8 cellular contexts compared by ENCODE assay signal in genomic region chr3:14947105-14947885, GRCh38. TPM values are rescaled to one million over a fixed set of nuclear protein-coding genes. Genes with fewer than 3 reads are reported as not detected.
DNase-seq lines count a peak whose midpoint lies in the region; ATAC-seq and TF ChIP-seq lines count a peak whose summit lies in the region.

NR2C2 (plus strand) TSS chr3:14947583; CDS start chr3:15003915, 56,332 bp downstream.

- H3K4me3 ChIP-seq in CD4-positive, CD25-positive, alpha-beta regulatory T cell (ENCODE audit: low read depth, low read length), result peak within 1 kb of the TSS; percentile 89
- H3K4me3 ChIP-seq in NT2/D1 (ENCODE audit: insufficient read length, low read depth) (peak within 1 kb of the TSS; percentile 91), endodermal cell (ENCODE audit: low read length) (peak within 1 kb of the TSS; percentile 98), mesodermal cell (ENCODE audit: extremely low read depth, insufficient read depth, low read length, poor library complexity, severe bottlenecking) (peak within 1 kb of the TSS; percentile 88)

- peak within 1 kb of the TSS; percentile 97 for H3K27ac ChIP-seq in CD4-positive, CD25-positive, alpha-beta regulatory T cell (ENCODE audit: insufficient read depth, low read length, poor library complexity, severe bottlenecking)
- H3K27ac ChIP-seq in endodermal cell (ENCODE audit: low read depth, low read length) (peak within 1 kb of the TSS; percentile 100), mesodermal cell (ENCODE audit: low read depth, low read length, severe bottlenecking) (peak within 1 kb of the TSS; percentile 100)

- H3K9me3 ChIP-seq in CD4-positive, CD25-positive, alpha-beta regulatory T cell (ENCODE audit: control insufficient read depth in 2 of 2, low read length in 2 of 2), result no peaks in the 10 kb centered on the region
- H3K9me3 ChIP-seq in NT2/D1 (ENCODE audit: insufficient read depth, low read length) (no peaks in the 10 kb centered on the region), endodermal cell (ENCODE audit: control insufficient read depth, low read length) (no peaks in the 10 kb centered on the region), mesodermal cell (ENCODE audit: control insufficient read depth, low read length) (no peaks in the 10 kb centered on the region)

- WGBS in endodermal cell (ENCODE audit: insufficient coverage in 1 of 2, insufficient read length in 1 of 2), 2 experiments, result 0% methylated on average over 12 to 107 of the region's 108 CpGs
- 0% methylated on average over 62 to 71 of the region's 108 CpGs for WGBS in mesodermal cell (ENCODE audit: insufficient coverage in 2 of 2), 2 experiments

- H3K36me3 Mint-ChIP-seq in CD4-positive, CD25-positive, alpha-beta regulatory T cell, result peaks cover 14% of the 10 kb centered on the region
- H3K36me3 Mint-ChIP-seq in activated CD8-positive, alpha-beta memory T cell treated with anti-CD3 and anti-CD28 coated beads, Interleukin-2, amount 10 ng/mL, durations not matched to agents 7 days and 5 days, result peaks cover 36% of the 10 kb centered on the region
- H3K36me3 Mint-ChIP-seq in endodermal cell (ENCODE audit: low read depth), result peaks cover 42% of the 10 kb centered on the region

- H3K27me3 Mint-ChIP-seq in CD4-positive, CD25-positive, alpha-beta regulatory T cell, result peaks cover 4% of the 10 kb centered on the region
- H3K27me3 Mint-ChIP-seq in activated CD8-positive, alpha-beta memory T cell treated with anti-CD3 and anti-CD28 coated beads, Interleukin-2, amount 10 ng/mL, durations not matched to agents 7 days and 5 days, result no peaks in the 10 kb centered on the region
- H3K27me3 Mint-ChIP-seq in endodermal cell (ENCODE audit: insufficient read depth), result no peaks in the 10 kb centered on the region

- H3K4me1 Mint-ChIP-seq in CD4-positive, CD25-positive, alpha-beta regulatory T cell, result peaks cover 26 to 67% (median 45%) of the 10 kb centered on the region in 4 donors
- H3K4me1 Mint-ChIP-seq in activated CD8-positive, alpha-beta memory T cell treated with anti-CD3 and anti-CD28 coated beads, Interleukin-2, amount 10 ng/mL, durations not matched to agents 7 days and 5 days, result peaks cover 52% of the 10 kb centered on the region
- peaks cover 38% of the 10 kb centered on the region for H3K4me1 Mint-ChIP-seq in endodermal cell

- DNase-seq in CD4-positive, CD25-positive, alpha-beta regulatory T cell, result peak; percentile 85 to 91 (median 90)
- peak; percentile 75 for DNase-seq in HK-2 (ENCODE audit: unreplicated experiment)
- peak; percentile 61 for DNase-seq in NT2/D1 (ENCODE audit: low read depth, low spot score)
- DNase-seq in activated CD8-positive, alpha-beta memory T cell treated with anti-CD3 and anti-CD28 coated beads, Interleukin-2, amount 10 ng/mL, durations not matched to agents 7 days and 5 days, result peak; percentile 92
- peak; percentile 92 for DNase-seq in endodermal cell
- DNase-seq in stimulated activated CD8-positive, alpha-beta memory T cell treated with anti-CD3 and anti-CD28 coated beads, Interleukin-15, amount 100 ng/mL, for 24 hours (ENCODE audit: low read depth), result peak; percentile 71

- H3K27ac Mint-ChIP-seq in CD4-positive, CD25-positive, alpha-beta regulatory T cell, result peak within 1 kb of the TSS; percentile 100
- peak within 1 kb of the TSS; percentile 100 for H3K27ac Mint-ChIP-seq in activated CD8-positive, alpha-beta memory T cell treated with anti-CD3 and anti-CD28 coated beads, Interleukin-2, amount 10 ng/mL, durations not matched to agents 7 days and 5 days
- peak within 1 kb of the TSS; percentile 99 for H3K27ac Mint-ChIP-seq in endodermal cell

- ATAC-seq in CD4-positive, CD25-positive, alpha-beta regulatory T cell (ENCODE audit: low read depth in 2 of 2), result peak; percentile 68
- ATAC-seq in GM19455 (IDR thresholded peaks at IDR 0.05; ENCODE audit: unreplicated experiment), result peak; percentile 65
- ATAC-seq in activated CD8-positive, alpha-beta memory T cell treated with anti-CD3 and anti-CD28 coated beads, Interleukin-2, amount 10 ng/mL, durations not matched to agents 7 days and 5 days, result peak; percentile 73

- no peaks in the 10 kb centered on the region for H3K27me3 ChIP-seq in CD4-positive, CD25-positive, alpha-beta regulatory T cell (ENCODE audit: control insufficient read depth, insufficient read depth, low read length)
- H3K27me3 ChIP-seq in NT2/D1 (ENCODE audit: insufficient read depth, insufficient read length) (no peaks in the 10 kb centered on the region), endodermal cell (ENCODE audit: control insufficient read depth, insufficient read depth, low read length, poor library complexity, severe bottlenecking) (no peaks in the 10 kb centered on the region)

- no peak for TF ChIP-seq CTCF in endodermal cell (conservative IDR thresholded peaks at IDR 0.05)

- CTCF ChIA-PET in activated CD8-positive, alpha-beta memory T cell treated with anti-CD3 and anti-CD28 coated beads, Interleukin-2, amount 10 ng/mL, durations not matched to agents 7 days and 5 days (lab: Charles Lee), result interaction anchor here (1.0 to 2.1 kb wide), 5 partner anchors 11 to 296 kb away, joined by 3 to 11 read pairs (median 5); partner anchors contain the start of gene CCDC174

- peaks cover 31% of the 10 kb centered on the region for H3K4me1 ChIP-seq in CD4-positive, CD25-positive, alpha-beta regulatory T cell (ENCODE audit: control insufficient read depth, insufficient read depth, low read length, poor library complexity, severe bottlenecking)
- H3K4me1 ChIP-seq in NT2/D1 (ENCODE audit: insufficient read depth, insufficient read length) (peaks cover 1% of the 10 kb centered on the region), endodermal cell (ENCODE audit: control insufficient read depth, insufficient read depth, low read length) (peaks cover 5% of the 10 kb centered on the region), mesodermal cell (ENCODE audit: control insufficient read depth, insufficient read depth, low read length, poor library complexity, severe bottlenecking) (peaks cover 20% of the 10 kb centered on the region)

- peak within 1 kb of the TSS; percentile 91 to 100 (median 99) for H3K4me3 Mint-ChIP-seq in CD4-positive, CD25-positive, alpha-beta regulatory T cell
- peak within 1 kb of the TSS; percentile 98 for H3K4me3 Mint-ChIP-seq in activated CD8-positive, alpha-beta memory T cell treated with anti-CD3 and anti-CD28 coated beads, Interleukin-2, amount 10 ng/mL, durations not matched to agents 7 days and 5 days
- peak within 1 kb of the TSS; percentile 90 for H3K4me3 Mint-ChIP-seq in endodermal cell

- no peaks in the 10 kb centered on the region for H3K9me3 Mint-ChIP-seq in CD4-positive, CD25-positive, alpha-beta regulatory T cell
- no peaks in the 10 kb centered on the region for H3K9me3 Mint-ChIP-seq in activated CD8-positive, alpha-beta memory T cell treated with anti-CD3 and anti-CD28 coated beads, Interleukin-2, amount 10 ng/mL, durations not matched to agents 7 days and 5 days (ENCODE audit: low read depth)
- H3K9me3 Mint-ChIP-seq in endodermal cell, result no peaks in the 10 kb centered on the region

- peaks cover 24% of the 10 kb centered on the region for H3K36me3 ChIP-seq in CD4-positive, CD25-positive, alpha-beta regulatory T cell (ENCODE audit: control insufficient read depth, insufficient read depth, low read length)
- H3K36me3 ChIP-seq in NT2/D1 (ENCODE audit: insufficient read depth, insufficient read length, low read length) (peaks cover 44% of the 10 kb centered on the region), endodermal cell (ENCODE audit: control insufficient read depth, insufficient read depth, low read length) (peaks cover 56% of the 10 kb centered on the region), mesodermal cell (ENCODE audit: control insufficient read depth, insufficient read depth, low read length) (peaks cover 46% of the 10 kb centered on the region)

- H3K9ac ChIP-seq in NT2/D1 (ENCODE audit: insufficient read length, low read depth) (peak within 1 kb of the TSS; percentile 96), endodermal cell (ENCODE audit: extremely low read depth, low read length, poor library complexity, severe bottlenecking) (peak within 1 kb of the TSS; percentile 72)

RNA-seq across cellular contexts. Expression of gene NR2C2, which starts in this region (rescaled TPM):
- 61.5 TPM for total RNA-seq in CD4-positive, CD25-positive, alpha-beta regulatory T cell
- 10 to 100 TPM in 3 of 4 donors, 1 to 10 TPM in 1; 9.3 to 13.8 (median 11.4) TPM for polyA plus RNA-seq in CD4-positive, CD25-positive, alpha-beta regulatory T cell
- 10 to 100 TPM; 56.5 to 69.7 TPM for total RNA-seq in activated CD8-positive, alpha-beta memory T cell treated with anti-CD3 and anti-CD28 coated beads, Interleukin-2, amount 10 ng/mL, durations not matched to agents 7 days and 5 days
- total RNA-seq in endodermal cell, result 10 to 100 TPM; 54.4 to 60.8 TPM
- 33.7 TPM for polyA plus RNA-seq in endodermal cell (2013, experiment 1 of 2)
- polyA plus RNA-seq in endodermal cell (2013, experiment 2 of 2), result 31.7 TPM
- 32.8 TPM for polyA plus RNA-seq in mesodermal cell (2013, experiment 1 of 2)
- polyA plus RNA-seq in mesodermal cell (2013, experiment 2 of 2), result 29.5 TPM

Comparison
In these comparisons a context has a peak if more than half of its experiments do, and no peak if none do; other contexts are left out.
1. Peak in every context shown above with its lines: DNase-seq, ATAC-seq, H3K4me3 ChIP-seq and H3K27ac ChIP-seq.